Comparison of ENCODE assay signal across 17 cellular contexts in the genomic region with DNA sequence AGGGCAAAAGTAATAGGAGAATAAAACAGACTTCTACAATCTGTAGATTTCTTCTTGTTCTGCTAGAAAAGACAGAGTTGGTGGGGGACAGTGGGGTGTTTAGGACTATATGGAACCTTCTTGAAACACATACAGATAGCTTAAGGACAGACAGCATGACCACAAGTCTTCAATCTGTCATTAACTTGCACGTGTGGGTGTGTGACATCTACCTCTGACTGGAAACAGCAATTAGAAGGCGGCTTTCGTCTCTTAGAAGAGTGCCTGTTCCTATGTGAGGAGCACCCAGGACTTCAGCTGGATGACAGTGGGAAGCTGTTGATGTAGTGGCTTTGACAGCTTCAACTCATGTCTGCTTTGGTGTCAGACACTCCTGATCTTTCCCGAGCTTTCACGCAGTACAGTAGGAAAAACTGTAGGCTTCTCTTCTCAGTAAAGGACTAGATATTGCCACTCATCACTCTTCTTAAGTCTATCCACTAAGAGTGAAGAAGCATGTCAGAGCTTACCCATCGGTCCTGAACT. TPM values are rescaled to one million over a fixed set of nuclear protein-coding genes. Genes with fewer than 3 reads are reported as not detected.
DNase-seq lines count a peak whose midpoint lies in the region; ATAC-seq, FAIRE-seq and TF ChIP-seq lines count a peak whose summit lies in the region.
"Had no signal": no experiment of that assay in that cellular context is flagged by ENCODE, and none has a peak within 500 bp of the region (broad histone marks: within the 10 kb centered on the region; RNA-seq: fewer than 3 reads in every experiment).

No MANE protein-coding gene starts in this region.

- intact Hi-C loops in activated CD8-positive, alpha-beta T cell treated with anti-CD3 and anti-CD28 coated beads for 36 hours (cut with micrococcal nuclease) = no loop called here
- intact Hi-C loops in PC-3 (cut with micrococcal nuclease) (loop anchor here (5.0 to 10.0 kb wide), 4 partner anchors 59 to 209 kb away; a partner anchor contains a TSS), psoas muscle (cut with DNase I) (loop anchor here in 1 of 2 donors (5.0 kb wide), 1 partner anchor 214 kb away; no protein-coding TSS in a partner anchor)

- H3K4ac ChIP-seq in H1 (replicated peaks; ENCODE audit: insufficient read length, low read depth, low read length) = no peak overlapping the region

- H3K79me2 ChIP-seq in PC-3 (ENCODE audit: low read length) (no peaks in the 10 kb centered on the region), H1 (ENCODE audit: control insufficient read depth in 1 of 2, insufficient read depth in 2 of 2, low read length in 2 of 2) (no peaks in the 10 kb centered on the region)

- peaks cover 10% of the 10 kb centered on the region for H3K4me1 Mint-ChIP-seq in activated CD8-positive, alpha-beta T cell treated with anti-CD3 and anti-CD28 coated beads for 36 hours (ENCODE audit: low read depth)
- peaks cover 9% of the 10 kb centered on the region for H3K4me1 Mint-ChIP-seq in activated CD8-positive, alpha-beta T cell treated with anti-CD3 and anti-CD28 coated beads, Interleukin-2, amount 10 ng/mL, durations not matched to agents 7 days and 5 days (ENCODE audit: low read depth)

- BruUV-seq in PC-3 (replicated peaks; lab: Mats Ljungman, UMichigan) = no TSS peak

- no peak for TF ChIP-seq RAD21 in H1 (IDR thresholded peaks at IDR 0.05 in 1 of 2, conservative IDR thresholded peaks at IDR 0.05 in 1 of 2; ENCODE audit: low read depth in 2 of 2, low read length in 2 of 2)

- H2AFZ ChIP-seq in PC-3 (ENCODE audit: low read length) = peak overlapping the region; percentile 88; the same call in 1 of the 2 replicates
- no peak overlapping the region for H2AFZ ChIP-seq in H1 (ENCODE audit: low read length)

- H3K4me3 ChIP-seq in PC-3 (ENCODE audit: low read length) (no peak overlapping the region), H1 (ENCODE audit: extremely low read depth in 1 of 4, insufficient read depth in 2 of 4, low read depth in 3 of 4, low read length in 4 of 4) (no peak overlapping the region), psoas muscle (peak overlapping the region; percentile 43)
- H3K4me3 ChIP-seq: lung had no signal

- H3K9me3 ChIP-seq in PC-3 (ENCODE audit: low read length) (no peaks in the 10 kb centered on the region), H1 (ENCODE audit: insufficient read depth in 2 of 2, low read depth in 1 of 2, low read length in 1 of 2) (peaks cover 0 to 3% of the 10 kb centered on the region in 2 experiments; a peak in 1 of 4 replicates), psoas muscle (no peaks in the 10 kb centered on the region)
- H3K9me3 ChIP-seq: heart right ventricle, tibial nerve had no signal

- H3K4me3 Mint-ChIP-seq in activated CD8-positive, alpha-beta T cell treated with anti-CD3 and anti-CD28 coated beads for 36 hours = no peak overlapping the region
- no peak overlapping the region for H3K4me3 Mint-ChIP-seq in activated CD8-positive, alpha-beta T cell treated with anti-CD3 and anti-CD28 coated beads, Interleukin-2, amount 10 ng/mL, durations not matched to agents 7 days and 5 days

- H3K36me3 ChIP-seq in PC-3 (ENCODE audit: low read depth, low read length) = no peaks in the 10 kb centered on the region
- H3K36me3 ChIP-seq in H1 (ENCODE audit: control insufficient read depth in 2 of 4, insufficient read depth in 4 of 4, low read length in 3 of 4) = no peaks in the 10 kb centered on the region
- no peaks in the 10 kb centered on the region for H3K36me3 ChIP-seq in psoas muscle (ENCODE audit: insufficient read depth in 1 of 2, low read depth in 1 of 2)
- H3K36me3 ChIP-seq: heart right ventricle, tibial nerve had no signal

- no peaks in the 10 kb centered on the region for H3K36me3 Mint-ChIP-seq in activated CD8-positive, alpha-beta T cell treated with anti-CD3 and anti-CD28 coated beads for 36 hours (ENCODE audit: low read depth)
- no peaks in the 10 kb centered on the region for H3K36me3 Mint-ChIP-seq in activated CD8-positive, alpha-beta T cell treated with anti-CD3 and anti-CD28 coated beads, Interleukin-2, amount 10 ng/mL, durations not matched to agents 7 days and 5 days (ENCODE audit: low read depth)
- H3K36me3 Mint-ChIP-seq: immature natural killer cell; naive thymus-derived CD8-positive, alpha-beta T cell had no signal

- no peak overlapping the region for H3K23ac ChIP-seq in H1 (ENCODE audit: insufficient read length)

- H3K4me1 ChIP-seq in PC-3 (ENCODE audit: insufficient read depth, low read length) (peaks cover 17% of the 10 kb centered on the region), H1 (replicated peaks in 1 of 4; ENCODE audit: control insufficient read depth in 3 of 4, insufficient read depth in 4 of 4, low read length in 3 of 4) (peaks cover 0 to 6% (median 3%) of the 10 kb centered on the region in 4 experiments; a peak in 2 of 7 replicates), psoas muscle (peaks cover 10% of the 10 kb centered on the region)

- CTCF ChIA-PET in activated CD8-positive, alpha-beta T cell treated with anti-CD3 and anti-CD28 coated beads for 36 hours (lab: Charles Lee) = interaction anchor here (0.7 to 3.2 kb wide), 34 partner anchors 9 to 312 kb away, joined by 3 to 33 read pairs (median 5); a partner anchor contains a TSS
- CTCF ChIA-PET in activated CD8-positive, alpha-beta T cell treated with anti-CD3 and anti-CD28 coated beads, Interleukin-2, amount 10 ng/mL, durations not matched to agents 7 days and 5 days (lab: Charles Lee) = interaction anchor here (0.6 to 3.8 kb wide), 30 partner anchors 9 to 334 kb away, joined by 3 to 34 read pairs (median 3); a partner anchor contains a TSS
- CTCF ChIA-PET in PC-3 (lab: Charles Lee) = interaction anchor here (0.5 to 1.5 kb wide), 13 partner anchors 8 to 170 kb away, joined by 3 to 14 read pairs (median 5); a partner anchor contains a TSS
- CTCF ChIA-PET in H1 (lab: Charles Lee; ENCODE audit: partially characterized antibody) = interaction anchor here (0.6 to 2.6 kb wide), 57 partner anchors 8 to 411 kb away, joined by 3 to 29 read pairs (median 4); a partner anchor contains a TSS

- H3K27me3 Mint-ChIP-seq in activated CD8-positive, alpha-beta T cell treated with anti-CD3 and anti-CD28 coated beads for 36 hours = peaks cover 7% of the 10 kb centered on the region
- H3K27me3 Mint-ChIP-seq in activated CD8-positive, alpha-beta T cell treated with anti-CD3 and anti-CD28 coated beads, Interleukin-2, amount 10 ng/mL, durations not matched to agents 7 days and 5 days (ENCODE audit: low read depth) = peaks cover 26% of the 10 kb centered on the region

- H3K9ac ChIP-seq in PC-3 (ENCODE audit: low read length) = no peak overlapping the region
- H3K9ac ChIP-seq in H1 (replicated peaks in 1 of 4; ENCODE audit: extremely low read depth in 1 of 4, low read depth in 3 of 4, low read length in 3 of 4) = no peak overlapping the region

- H3K9me2 ChIP-seq in PC-3 (replicated peaks; ENCODE audit: low read length) = no peaks in the 10 kb centered on the region

- H2BK20ac ChIP-seq in H1 (ENCODE audit: low read length) = no peak overlapping the region

- H3K18ac ChIP-seq in H1 (ENCODE audit: extremely low read depth, low read length) = no peak overlapping the region

- no peak overlapping the region for H3K14ac ChIP-seq in H1 (ENCODE audit: insufficient read length)

- no peak for TF ChIP-seq EP300 in H1 (IDR thresholded peaks at IDR 0.05; ENCODE audit: borderline replicate concordance in 1 of 2, low read depth in 2 of 2, low read length in 2 of 2)

- FAIRE-seq in H1 (lab: Jason Lieb, UNC) = no peak

- H2BK15ac ChIP-seq in H1 (ENCODE audit: low read length) = 0 out of 2 replicates have a peak overlapping the region, but pooled peaks have one; percentile 6

- peak; percentile 10 for ATAC-seq in activated CD8-positive, alpha-beta T cell treated with anti-CD3 and anti-CD28 coated beads for 36 hours
- ATAC-seq in activated CD8-positive, alpha-beta T cell treated with anti-CD3 and anti-CD28 coated beads, Interleukin-2, amount 10 ng/mL, durations not matched to agents 7 days and 5 days = no peak
- ATAC-seq in PC-3 (no peak), psoas muscle (no peak), HG03520 (IDR thresholded peaks at IDR 0.05; ENCODE audit: unreplicated experiment) (no peak)

- H2AK5ac ChIP-seq in H1 (ENCODE audit: low read depth, low read length) = no peak overlapping the region; the same call in 1 of the 2 replicates

- no peak overlapping the region for H3K56ac ChIP-seq in H1 (replicated peaks; ENCODE audit: insufficient read length, low read depth, low read length)

- no peaks in the 10 kb centered on the region for H3K23me2 ChIP-seq in H1 (ENCODE audit: low read depth, low read length)

- H3K27me3 ChIP-seq in PC-3 (ENCODE audit: low read length) (no peaks in the 10 kb centered on the region), H1 (replicated peaks in 1 of 4; ENCODE audit: control insufficient read depth in 3 of 4, extremely low read depth in 1 of 4, insufficient read depth in 3 of 4, low read length in 3 of 4) (no peaks in the 10 kb centered on the region), psoas muscle (ENCODE audit: insufficient read depth in 3 of 3, low read length in 2 of 3) (peaks cover 0 to 11% (median 0%) of the 10 kb centered on the region in 3 donors)
- H3K27me3 ChIP-seq: heart right ventricle, tibial nerve had no signal

- no peak overlapping the region for H2BK120ac ChIP-seq in H1 (replicated peaks; ENCODE audit: low read depth, low read length)

- H3K27ac ChIP-seq in PC-3 (ENCODE audit: low read length) (no peak overlapping the region), H1 (ENCODE audit: low read depth, low read length) (no peak overlapping the region), psoas muscle (no peak overlapping the region)
- H3K27ac ChIP-seq: C4-2B, heart right ventricle, tibial nerve had no signal

- TF ChIP-seq POLR2A in H1 (IDR thresholded peaks at IDR 0.05; ENCODE audit: control extremely low read depth in 1 of 2, low read depth in 2 of 2, low read length in 2 of 2) = no peak

- WGBS in H1 (ENCODE audit: extremely low coverage in 1 of 2, insufficient coverage in 1 of 2, insufficient read length in 1 of 2, insufficient replicate concordance in 2 of 2, low coverage in 1 of 2, low lambda C conversion rate in 2 of 2, missing lambda C conversion rate in 1 of 2), 2 experiments = 84% methylated on average over 6 of the region's 6 CpGs; no CpG with 5 or more reads in 1 of the 2 experiments
- 68 to 73% (median 70%) methylated on average over 6 of the region's 6 CpGs for WGBS in psoas muscle, 3 donors

- H4K8ac ChIP-seq in H1 (ENCODE audit: extremely low read depth, insufficient read depth, low read length) = no peak overlapping the region

- H4K91ac ChIP-seq in H1 (replicated peaks; ENCODE audit: insufficient read length, low read length) = no peak overlapping the region

- no peak for TF ChIP-seq CTCF in activated CD8-positive, alpha-beta T cell treated with anti-CD3 and anti-CD28 coated beads for 36 hours (IDR thresholded peaks at IDR 0.05)
- TF ChIP-seq CTCF in PC-3 (conservative IDR thresholded peaks at IDR 0.05; ENCODE audit: low read depth, low read length) (no peak), H1 (IDR thresholded peaks at IDR 0.05; ENCODE audit: control extremely low read depth in 1 of 3, insufficient read depth in 1 of 3, low read depth in 1 of 3, low read length in 3 of 3) (no peak), psoas muscle (IDR thresholded peaks at IDR 0.05) (no peak)

- no peak overlapping the region for H2BK12ac ChIP-seq in H1 (ENCODE audit: low read depth, low read length)

- H3K79me1 ChIP-seq in H1 (ENCODE audit: low read depth, low read length) = no peaks in the 10 kb centered on the region

- no peak overlapping the region for H4K5ac ChIP-seq in H1 (ENCODE audit: insufficient read length, low read depth, low read length)

- no peaks in the 10 kb centered on the region for H3F3A ChIP-seq in PC-3 (ENCODE audit: low read length, unreplicated experiment)

- POLR2A ChIA-PET in activated CD8-positive, alpha-beta T cell treated with anti-CD3 and anti-CD28 coated beads for 36 hours (lab: Charles Lee) = interaction anchor here (0.6 to 1.5 kb wide), 2 partner anchors 17 to 100 kb away, joined by 3 read pairs; no protein-coding TSS in a partner anchor
- POLR2A ChIA-PET in activated CD8-positive, alpha-beta T cell treated with anti-CD3 and anti-CD28 coated beads, Interleukin-2, amount 10 ng/mL, durations not matched to agents 7 days and 5 days (lab: Charles Lee) = no interaction called here
- POLR2A ChIA-PET in PC-3 (lab: Charles Lee; ENCODE audit: unreplicated experiment) (no interaction called here), H1 (lab: Charles Lee; ENCODE audit: partially characterized antibody) (interaction anchor here (0.6 to 2.1 kb wide), 9 partner anchors 16 to 46 kb away, joined by 3 to 11 read pairs (median 4); no protein-coding TSS in a partner anchor)

- H2BK5ac ChIP-seq in H1 (ENCODE audit: low read depth, low read length) = no peak overlapping the region

- no peaks in the 10 kb centered on the region for H3K9me3 Mint-ChIP-seq in activated CD8-positive, alpha-beta T cell treated with anti-CD3 and anti-CD28 coated beads for 36 hours
- no peaks in the 10 kb centered on the region for H3K9me3 Mint-ChIP-seq in activated CD8-positive, alpha-beta T cell treated with anti-CD3 and anti-CD28 coated beads, Interleukin-2, amount 10 ng/mL, durations not matched to agents 7 days and 5 days (ENCODE audit: insufficient read depth)
- H3K9me3 Mint-ChIP-seq: activated T-helper 1 cell treated with anti-CD3 and anti-CD28 coated beads, Interleukin-12 subunit alpha, Interleukin-12 subunit beta, Interleukin-2, Interleukin-4 antibody, amounts not matched to agents 30 ng/mL and 10 ng/mL and 1 ng/mL, durations not matched to agents 14 hours and 24 hours and 36 hours; naive thymus-derived CD8-positive, alpha-beta T cell; T-helper 1 cell treated with Interleukin-12 subunit alpha and Interleukin-12 subunit beta and Interleukin-4 antibody, amounts not matched to agents 30 μg/mL and 1 μg/mL, for 36 hours had no signal

- DNase-seq in activated CD8-positive, alpha-beta T cell treated with anti-CD3 and anti-CD28 coated beads for 36 hours = no peak
- DNase-seq in activated CD8-positive, alpha-beta T cell treated with anti-CD3 and anti-CD28 coated beads, Interleukin-2, amount 10 ng/mL, durations not matched to agents 7 days and 5 days = no peak
- DNase-seq in PC-3 (no peak), H1 (ENCODE audit: low read depth in 1 of 2, low spot score in 2 of 2) (no peak), psoas muscle (no peak), NCI-H146 treated with DMSO at 0.1 percent for 48 hours (lab: John Stamatoyannopoulos, UW; ENCODE audit: unreplicated experiment) (no peak), T-helper 1 cell (no peak)
- DNase-seq: NCI-H2029 had no signal

- H4K20me1 ChIP-seq in PC-3 (ENCODE audit: low read length) (no peaks in the 10 kb centered on the region), H1 (replicated peaks in 1 of 2; ENCODE audit: control insufficient read depth in 1 of 2, insufficient read depth in 2 of 2, low read length in 2 of 2) (no peaks in the 10 kb centered on the region)

- no peak overlapping the region for H3K27ac Mint-ChIP-seq in activated CD8-positive, alpha-beta T cell treated with anti-CD3 and anti-CD28 coated beads for 36 hours
- no peak overlapping the region for H3K27ac Mint-ChIP-seq in activated CD8-positive, alpha-beta T cell treated with anti-CD3 and anti-CD28 coated beads, Interleukin-2, amount 10 ng/mL, durations not matched to agents 7 days and 5 days
- H3K27ac Mint-ChIP-seq: activated T-helper 1 cell treated with anti-CD3 and anti-CD28 coated beads, Interleukin-12 subunit alpha, Interleukin-12 subunit beta, Interleukin-2, Interleukin-4 antibody, amounts not matched to agents 30 ng/mL and 10 ng/mL and 1 ng/mL, durations not matched to agents 14 hours and 24 hours and 36 hours; immature natural killer cell; T-helper 1 cell treated with Interleukin-12 subunit alpha and Interleukin-12 subunit beta and Interleukin-4 antibody, amounts not matched to agents 30 μg/mL and 1 μg/mL, for 36 hours had no signal

- H3K4me2 ChIP-seq in PC-3 (ENCODE audit: low read length) (peak overlapping the region; percentile 81; the same call in 1 of the 2 replicates), H1 (ENCODE audit: insufficient read depth in 1 of 2, low read depth in 2 of 2, low read length in 2 of 2) (0 out of 4 replicates have a peak overlapping the region, but pooled peaks of 1 of the 2 experiments have one; percentile 32)

RNA-seq across cellular contexts. Expression of a gene that starts 44.5 kb away (rescaled TPM):
- total RNA-seq in activated CD8-positive, alpha-beta T cell treated with anti-CD3 and anti-CD28 coated beads for 36 hours = 1 to 10 TPM in 1 of 2 experiments, under 1 TPM in 1; 0.67 to 1.3 TPM
- under 1 TPM; 0.29 to 0.71 TPM for total RNA-seq in activated CD8-positive, alpha-beta T cell treated with anti-CD3 and anti-CD28 coated beads, Interleukin-2, amount 10 ng/mL, durations not matched to agents 7 days and 5 days
- total RNA-seq in PC-3 (2014; rRNA removed) (20.0 and 23.5 TPM in 2 replicates), psoas muscle (1 to 10 TPM; 1.6 to 5.6 (median 2.4) TPM)
- total RNA-seq in H1 (2021; fragmentation: NEBNext Ultra II Directional; extraction: Animal tissue kit (Norgen Biotek cat#: 25700)) = 96.8 and 98.8 TPM in 2 replicates
- polyA plus RNA-seq in H1 (2011; rRNA removed) (82.7 and 131 TPM in 2 replicates), psoas muscle (1 to 10 TPM; 4.6 to 5.8 (median 4.8) TPM)
- polyA plus RNA-seq in H1 (2011; cell fraction: cytosol; rRNA removed) = 84.9 TPM
- 193 TPM for polyA plus RNA-seq in H1 (2011; cell fraction: nucleus; rRNA removed)
- polyA plus RNA-seq in H1 (2012, experiment 1 of 2) = 68.1 to 113 TPM (median 105 TPM) in 4 replicates
- 96.2 TPM for polyA plus RNA-seq in H1 (2012, experiment 2 of 2)
- polyA plus RNA-seq in H1 (2013, experiment 1 of 2) = 58.3 TPM
- polyA plus RNA-seq in H1 (2013, experiment 2 of 2) = 62.9 TPM
- polyA minus RNA-seq in H1 (2011; rRNA and poly(A)+ RNA removed) = 166 and 223 TPM in 2 replicates
- polyA minus RNA-seq in H1 (2011; cell fraction: cytosol; rRNA and poly(A)+ RNA removed) = 121 TPM
- 106 TPM for polyA minus RNA-seq in H1 (2011; cell fraction: nucleus; rRNA and poly(A)+ RNA removed)
- polyA plus RNA-seq: naive thymus-derived CD8-positive, alpha-beta T cell had no signal

RNA-seq across cellular contexts. Expression of a gene that starts 56.7 kb away (rescaled TPM):
- 10 to 100 TPM; 30.7 to 32.6 TPM for total RNA-seq in activated CD8-positive, alpha-beta T cell treated with anti-CD3 and anti-CD28 coated beads for 36 hours
- total RNA-seq in activated CD8-positive, alpha-beta T cell treated with anti-CD3 and anti-CD28 coated beads, Interleukin-2, amount 10 ng/mL, durations not matched to agents 7 days and 5 days = 10 to 100 TPM; 36.1 to 37.1 TPM
- total RNA-seq in PC-3 (2014; rRNA removed) (19.0 and 21.2 TPM in 2 replicates), psoas muscle (10 to 100 TPM; 13.1 to 25.8 (median 19.9) TPM)
- 53.2 and 55.7 TPM in 2 replicates for total RNA-seq in H1 (2021; fragmentation: NEBNext Ultra II Directional; extraction: Animal tissue kit (Norgen Biotek cat#: 25700))
- polyA plus RNA-seq in H1 (2011; rRNA removed) (6.1 and 7.6 TPM in 2 replicates), psoas muscle (10 to 100 TPM in 1 of 3 donors, 1 to 10 TPM in 2; 2.6 to 10.5 (median 3.2) TPM)
- polyA plus RNA-seq in H1 (2011; cell fraction: cytosol; rRNA removed) = 7.7 TPM
- polyA plus RNA-seq in H1 (2011; cell fraction: nucleus; rRNA removed) = 16.5 TPM
- 10.3 to 15.0 TPM (median 13.9 TPM) in 4 replicates for polyA plus RNA-seq in H1 (2012, experiment 1 of 2)
- 0.62 TPM for polyA plus RNA-seq in H1 (2012, experiment 2 of 2)
- 16.7 TPM for polyA plus RNA-seq in H1 (2013, experiment 1 of 2)
- polyA plus RNA-seq in H1 (2013, experiment 2 of 2) = 16.0 TPM
- polyA minus RNA-seq in H1 (2011; rRNA and poly(A)+ RNA removed) = 64.5 and 104 TPM in 2 replicates
- polyA minus RNA-seq in H1 (2011; cell fraction: cytosol; rRNA and poly(A)+ RNA removed) = 31.6 TPM
- polyA minus RNA-seq in H1 (2011; cell fraction: nucleus; rRNA and poly(A)+ RNA removed) = 81.4 TPM

RNA-seq across cellular contexts. Expression of a gene that starts 59.4 kb away (rescaled TPM):
- total RNA-seq in activated CD8-positive, alpha-beta T cell treated with anti-CD3 and anti-CD28 coated beads for 36 hours = 10 to 100 TPM; 54.7 to 54.8 TPM
- total RNA-seq in activated CD8-positive, alpha-beta T cell treated with anti-CD3 and anti-CD28 coated beads, Interleukin-2, amount 10 ng/mL, durations not matched to agents 7 days and 5 days = 10 to 100 TPM; 38.1 to 41.6 TPM
- total RNA-seq in PC-3 (2014; rRNA removed) = 28.4 and 51.1 TPM in 2 replicates
- 84.3 and 86.6 TPM in 2 replicates for total RNA-seq in H1 (2021; fragmentation: NEBNext Ultra II Directional; extraction: Animal tissue kit (Norgen Biotek cat#: 25700))
- 53.3 and 85.6 TPM in 2 replicates for polyA plus RNA-seq in H1 (2011; rRNA removed)
- 27.4 TPM for polyA plus RNA-seq in H1 (2011; cell fraction: cytosol; rRNA removed)
- 76.1 TPM for polyA plus RNA-seq in H1 (2011; cell fraction: nucleus; rRNA removed)
- 66.6 to 76.2 TPM (median 71.2 TPM) in 4 replicates for polyA plus RNA-seq in H1 (2012, experiment 1 of 2)
- polyA plus RNA-seq in H1 (2012, experiment 2 of 2) = 72.7 TPM
- 46.6 TPM for polyA plus RNA-seq in H1 (2013, experiment 1 of 2)
- 43.2 TPM for polyA plus RNA-seq in H1 (2013, experiment 2 of 2)
- polyA minus RNA-seq in H1 (2011; rRNA and poly(A)+ RNA removed) = 45.1 and 58.5 TPM in 2 replicates
- polyA minus RNA-seq in H1 (2011; cell fraction: cytosol; rRNA and poly(A)+ RNA removed) = 39.3 TPM
- polyA minus RNA-seq in H1 (2011; cell fraction: nucleus; rRNA and poly(A)+ RNA removed) = 53.5 TPM
- 10 to 100 TPM; 36.9 to 43.7 (median 40.9) TPM for total RNA-seq in psoas muscle
- polyA plus RNA-seq in psoas muscle = 10 to 100 TPM; 16.6 to 33.8 (median 31.7) TPM

Comparison
In these comparisons a context has a peak if more than half of its experiments do, and no peak if none do; other contexts are left out.
1. POLR2A ChIA-PET loops: an anchor here in activated CD8-positive, alpha-beta T cell treated with anti-CD3 and anti-CD28 coated beads for 36 hours (0.6 to 1.5 kb wide) and H1 (0.6 to 2.1 kb wide); none called in activated CD8-positive, alpha-beta T cell treated with anti-CD3 and anti-CD28 coated beads, Interleukin-2, amount 10 ng/mL, durations not matched to agents 7 days and 5 days and PC-3.